8 cellular contexts compared by ENCODE assay signal in the genomic region with DNA sequence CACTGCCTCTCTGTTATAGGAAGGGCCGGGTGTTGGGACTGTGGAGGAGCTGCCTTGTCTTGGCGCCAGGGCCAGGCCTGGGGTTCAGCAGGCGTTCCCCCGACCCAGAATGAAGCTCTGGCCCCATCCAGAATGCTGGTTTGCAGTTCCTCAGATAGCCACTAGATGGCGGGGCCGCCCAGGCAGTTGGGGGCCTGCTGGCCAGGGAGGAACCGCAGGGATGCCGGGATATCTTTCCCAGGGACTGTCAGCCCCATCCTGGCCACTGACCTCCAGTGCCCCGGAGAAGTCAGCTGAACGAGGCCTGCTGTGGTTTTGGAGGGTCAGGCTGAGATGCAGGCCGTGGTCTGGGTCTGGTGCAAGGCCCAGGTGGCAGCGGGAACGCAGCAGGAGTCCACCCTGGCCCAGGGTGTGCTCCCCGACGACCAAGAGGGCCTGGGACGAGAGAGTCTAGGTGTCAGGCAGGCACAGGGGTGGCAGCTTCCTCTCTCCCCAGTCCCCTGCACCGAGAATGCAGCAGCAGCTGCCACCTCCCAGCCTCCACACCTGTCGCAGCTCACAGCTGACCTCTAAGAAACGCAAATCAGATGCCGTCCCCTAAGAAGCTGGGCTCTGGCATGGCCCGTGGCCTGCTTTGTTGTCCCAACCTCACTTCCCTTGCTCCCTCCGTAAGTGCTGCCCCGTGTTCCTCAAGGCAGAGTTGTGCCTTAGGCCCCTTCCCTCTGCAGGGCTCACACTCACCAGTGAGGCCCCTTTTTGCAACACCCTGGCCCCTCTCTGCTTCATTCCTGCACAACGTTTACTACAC. TPM values are rescaled to one million over a fixed set of nuclear protein-coding genes. Genes with fewer than 3 reads are reported as not detected.
DNase-seq lines count a peak whose midpoint lies in the region; ATAC-seq and TF ChIP-seq lines count a peak whose summit lies in the region.

No MANE protein-coding gene starts in this region.

- TF ChIP-seq EP300 in stomach (IDR thresholded peaks at IDR 0.05): no peak

- H3K27me3 Mint-ChIP-seq in CD8-positive, alpha-beta T cell (ENCODE audit: low read depth): no peaks in the 10 kb centered on the region
- H3K27me3 Mint-ChIP-seq in activated T-cell treated with anti-CD3 and anti-CD28 coated beads, Interleukin-2, amount 50 U/mL, for 72 hours (ENCODE audit: low read depth): no peaks in the 10 kb centered on the region

- BruUV-seq in HCT116 (replicated peaks; lab: Mats Ljungman, UMichigan): no TSS peak
- no TSS peak for BruUV-seq in Panc1 (replicated peaks; lab: Mats Ljungman, UMichigan)

- no peak overlapping the region for H3K4me3 Mint-ChIP-seq in CD8-positive, alpha-beta T cell
- H3K4me3 Mint-ChIP-seq in activated T-cell treated with anti-CD3 and anti-CD28 coated beads, Interleukin-2, amount 50 U/mL, for 72 hours: no peak overlapping the region

- 38 to 50% (median 40%) methylated on average over 14 to 24 of the region's 24 CpGs for WGBS in stomach, 5 donors

- H3K9me3 ChIP-seq in CD8-positive, alpha-beta T cell (ENCODE audit: low read length): no peaks in the 10 kb centered on the region
- H3K9me3 ChIP-seq in HCT116 (ENCODE audit: control insufficient read depth in 1 of 2, insufficient read depth in 1 of 2, low read depth in 1 of 2, low read length in 2 of 2): no peaks in the 10 kb centered on the region
- H3K9me3 ChIP-seq in Panc1 (ENCODE audit: control insufficient read depth, insufficient read depth, low read depth, low read length): no peaks in the 10 kb centered on the region
- no peaks in the 10 kb centered on the region for H3K9me3 ChIP-seq in neuron (ENCODE audit: low read length)
- H3K9me3 ChIP-seq in stomach: no peaks in the 10 kb centered on the region

- ATAC-seq in CD8-positive, alpha-beta T cell: peak; percentile 85
- ATAC-seq in HCT116 (peak; percentile 94), Panc1 (peak; percentile 89), GM19397 (IDR thresholded peaks at IDR 0.05; ENCODE audit: unreplicated experiment) (no peak)
- peak; percentile 67 to 72 for ATAC-seq in activated T-cell treated with anti-CD3 and anti-CD28 coated beads, Interleukin-2, amount 50 U/mL, for 72 hours (replicated peaks in 1 of 2)

- no peak overlapping the region for H2AFZ ChIP-seq in HCT116 (ENCODE audit: low read depth, low read length, poor library complexity, severe bottlenecking)
- H2AFZ ChIP-seq in neuron (ENCODE audit: low read depth, low read length): peak overlapping the region; percentile 41

- RAD21 ChIA-PET in HCT116 (lab: Charles Lee; ENCODE audit: low non-redundant PET in 1 of 2, low total read pairs in 2 of 2, uncharacterized antibody in 2 of 2, unreplicated experiment in 2 of 2): interaction anchor here (0.6 to 1.4 kb wide), 4 partner anchors 39 to 671 kb away, joined by 3 to 6 read pairs (median 4); no protein-coding TSS in a partner anchor

- no peak overlapping the region for H3K27ac Mint-ChIP-seq in CD8-positive, alpha-beta T cell
- no peak overlapping the region for H3K27ac Mint-ChIP-seq in activated T-cell treated with anti-CD3 and anti-CD28 coated beads, Interleukin-2, amount 50 U/mL, for 72 hours

- intact Hi-C loops in CD8-positive, alpha-beta T cell (cut with DNase I, micrococcal nuclease): loop anchor here (1.0 to 5.0 kb wide), 3 partner anchors 318 to 672 kb away; no protein-coding TSS in a partner anchor
- intact Hi-C loops in HCT116 (cut with micrococcal nuclease) (loop anchor here (1.0 to 5.0 kb wide), 3 partner anchors 318 to 671 kb away; no protein-coding TSS in a partner anchor), Panc1 (cut with micrococcal nuclease; ENCODE audit: unreplicated experiment) (loop anchor here (2.0 kb wide), 1 partner anchor 318 kb away; no protein-coding TSS in a partner anchor), stomach (cut with DNase I; ENCODE audit: low total_unique reads) (loop anchor here (10.0 kb wide), 1 partner anchor 418 kb away; no protein-coding TSS in a partner anchor)

- no peak for TF ChIP-seq POLR2A in HCT116 (IDR thresholded peaks at IDR 0.05; ENCODE audit: borderline replicate concordance, extremely low read depth, insufficient read depth, insufficient read length)
- TF ChIP-seq POLR2A in stomach (IDR thresholded peaks at IDR 0.05): no peak

- no peaks in the 10 kb centered on the region for H4K20me1 ChIP-seq in HCT116 (ENCODE audit: insufficient read depth)

- H3K4me2 ChIP-seq in HCT116 (ENCODE audit: low read length): no peak overlapping the region

- no peak overlapping the region for H3K9ac ChIP-seq in HCT116 (ENCODE audit: low read length)

- H3K9me3 Mint-ChIP-seq in CD8-positive, alpha-beta T cell: no peaks in the 10 kb centered on the region
- no peaks in the 10 kb centered on the region for H3K9me3 Mint-ChIP-seq in activated T-cell treated with anti-CD3 and anti-CD28 coated beads, Interleukin-2, amount 50 U/mL, for 72 hours

- no peaks in the 10 kb centered on the region for H3K4me1 ChIP-seq in CD8-positive, alpha-beta T cell (ENCODE audit: insufficient read depth, low read length)
- H3K4me1 ChIP-seq in HCT116 (ENCODE audit: control insufficient read depth in 1 of 2, insufficient read depth in 2 of 2, low read length in 2 of 2) (0 out of 4 replicates have a peak, but pooled peaks cover 0 to 6% of the 10 kb centered on the region in 2 experiments), Panc1 (ENCODE audit: control insufficient read depth, insufficient read depth, low read length) (no peaks in the 10 kb centered on the region), neuron (ENCODE audit: insufficient read depth, low read length) (peaks cover 5% of the 10 kb centered on the region), stomach (peaks cover 0 to 17% (median 11%) of the 10 kb centered on the region in 4 donors)

- no peaks in the 10 kb centered on the region for H3K9me2 ChIP-seq in HCT116 (ENCODE audit: insufficient read depth)

- in situ Hi-C loops in Panc1 (cut with HindIII; ENCODE audit: low pct_unique_long_range_greater_than_20kb, low sequenced_read_pairs): no loop called here

- POLR2A ChIA-PET in CD8-positive, alpha-beta T cell (lab: Charles Lee): interaction anchor here (1.0 to 1.4 kb wide), 2 partner anchors 28 to 316 kb away, joined by 3 to 4 read pairs; no protein-coding TSS in a partner anchor
- POLR2A ChIA-PET in HCT116 (lab: Charles Lee): no interaction called here
- POLR2A ChIA-PET in Panc1 (lab: Charles Lee): no interaction called here

- no peaks in the 10 kb centered on the region for H3K36me3 ChIP-seq in CD8-positive, alpha-beta T cell (ENCODE audit: insufficient read depth, low read length)
- H3K36me3 ChIP-seq in HCT116 (ENCODE audit: control insufficient read depth in 1 of 2, insufficient read depth in 2 of 2, low read length in 2 of 2): no peaks in the 10 kb centered on the region
- H3K36me3 ChIP-seq in Panc1 (ENCODE audit: control insufficient read depth, insufficient read depth, low read length): no peaks in the 10 kb centered on the region
- no peaks in the 10 kb centered on the region for H3K36me3 ChIP-seq in neuron (ENCODE audit: insufficient read depth, low read length)
- H3K36me3 ChIP-seq in stomach: no peaks in the 10 kb centered on the region

- H3K27ac ChIP-seq in CD8-positive, alpha-beta T cell (ENCODE audit: low read depth, low read length): no peak overlapping the region
- H3K27ac ChIP-seq in HCT116 (ENCODE audit: low read depth, low read length) (no peak overlapping the region), Panc1 (ENCODE audit: low read length) (no peak overlapping the region), stomach (no peak overlapping the region)

- H3K27me3 ChIP-seq in CD8-positive, alpha-beta T cell (ENCODE audit: insufficient read depth, low read length): no peaks in the 10 kb centered on the region
- H3K27me3 ChIP-seq in HCT116 (ENCODE audit: insufficient read depth, low read length): no peaks in the 10 kb centered on the region
- H3K27me3 ChIP-seq in Panc1 (ENCODE audit: control insufficient read depth, insufficient read depth, low read length): no peaks in the 10 kb centered on the region
- H3K27me3 ChIP-seq in neuron (ENCODE audit: insufficient read depth, low read length): no peaks in the 10 kb centered on the region
- H3K27me3 ChIP-seq in stomach: no peaks in the 10 kb centered on the region

- no peaks in the 10 kb centered on the region for H3K79me2 ChIP-seq in HCT116 (ENCODE audit: insufficient read depth, low read length)

- TF ChIP-seq RAD21 in HCT116 (IDR thresholded peaks at IDR 0.05; ENCODE audit: low read depth): peak; percentile 99

- CTCF ChIA-PET in CD8-positive, alpha-beta T cell (lab: Charles Lee): interaction anchor here (0.6 to 5.0 kb wide), 42 partner anchors 9 to 672 kb away, joined by 3 to 48 read pairs (median 4); partner anchors contain the start of gene SOCS1
- CTCF ChIA-PET in HCT116 (lab: Charles Lee): interaction anchor here (0.7 to 2.2 kb wide), 18 partner anchors 9 to 671 kb away, joined by 3 to 18 read pairs (median 4); partner anchors contain the start of genes SOCS1 and ZC3H7A
- CTCF ChIA-PET in Panc1 (lab: Charles Lee): interaction anchor here (0.5 to 1.6 kb wide), 5 partner anchors 9 to 211 kb away, joined by 3 to 8 read pairs (median 4); no protein-coding TSS in a partner anchor

- DNase-seq in CD8-positive, alpha-beta T cell: peak; percentile 46 to 78 (median 56)
- DNase-seq in HCT116 (ENCODE audit: low read depth, low spot score): no peak
- DNase-seq in Panc1 (ENCODE audit: low read depth, low spot score): no peak
- peak; percentile 73 to 77 for DNase-seq in activated T-cell treated with anti-CD3 and anti-CD28 coated beads, Interleukin-2, amount 50 U/mL, for 72 hours
- peak; percentile 66 for DNase-seq in fibroblast of the aortic adventitia (ENCODE audit: low read depth)
- DNase-seq in stomach: peak; percentile 76

- TF ChIP-seq CTCF in CD8-positive, alpha-beta T cell (IDR thresholded peaks at IDR 0.05): peak; percentile 99
- peak; percentile 93 to 98 (median 98) for TF ChIP-seq CTCF in HCT116 (IDR thresholded peaks at IDR 0.05 in 2 of 3, conservative IDR thresholded peaks at IDR 0.05 in 1 of 3; ENCODE audit: borderline replicate concordance in 1 of 3, insufficient read depth in 1 of 3, low read depth in 2 of 3, low read length in 2 of 3)
- peak; percentile 99 for TF ChIP-seq CTCF in Panc1 (IDR thresholded peaks at IDR 0.05)
- peak; percentile 99 for TF ChIP-seq CTCF in fibroblast of the aortic adventitia (IDR thresholded peaks at IDR 0.05; ENCODE audit: insufficient read depth, low read length)
- TF ChIP-seq CTCF in stomach (IDR thresholded peaks at IDR 0.05): peak in 6 of 7 experiments; percentile 55 to 99 (median 96)

- H3K36me3 Mint-ChIP-seq in CD8-positive, alpha-beta T cell: no peaks in the 10 kb centered on the region
- H3K36me3 Mint-ChIP-seq in activated T-cell treated with anti-CD3 and anti-CD28 coated beads, Interleukin-2, amount 50 U/mL, for 72 hours (ENCODE audit: insufficient read depth in 2 of 2): no peaks in the 10 kb centered on the region

- no peak overlapping the region for H3K4me3 ChIP-seq in CD8-positive, alpha-beta T cell (ENCODE audit: low read depth, low read length)
- H3K4me3 ChIP-seq in HCT116 (replicated peaks in 1 of 2; ENCODE audit: low read depth in 1 of 2, low read length in 2 of 2): no peak overlapping the region
- H3K4me3 ChIP-seq in Panc1 (ENCODE audit: low read depth in 2 of 2, low read length in 2 of 2): no peak overlapping the region
- no peak overlapping the region for H3K4me3 ChIP-seq in fibroblast of the aortic adventitia (ENCODE audit: low read depth, low read length)
- no peak overlapping the region for H3K4me3 ChIP-seq in neuron (ENCODE audit: low read length)
- no peak overlapping the region for H3K4me3 ChIP-seq in stomach

- no peaks in the 10 kb centered on the region for H3K4me1 Mint-ChIP-seq in CD8-positive, alpha-beta T cell (ENCODE audit: low read depth)
- no peaks in the 10 kb centered on the region for H3K4me1 Mint-ChIP-seq in activated T-cell treated with anti-CD3 and anti-CD28 coated beads, Interleukin-2, amount 50 U/mL, for 72 hours (ENCODE audit: low read depth)

RNA-seq across cellular contexts. Expression of gene RMI2, which starts 51.2 kb away (rescaled TPM):
- under 1 TPM; 0.69 to 0.73 TPM for total RNA-seq in CD8-positive, alpha-beta T cell
- total RNA-seq in HCT116 (2021; ENCODE audit: unreplicated experiment) (19.9 TPM), Panc1 (2021; ENCODE audit: unreplicated experiment) (11.1 TPM), fibroblast of the aortic adventitia (ENCODE audit: low replicate concordance) (3.0 and 24.4 TPM in 2 replicates), stomach (10 to 100 TPM in 3 of 5 donors, 1 to 10 TPM in 2; 2.3 to 79.9 (median 10.5) TPM)
- polyA plus RNA-seq in HCT116 (2012): 8.3 and 10.2 TPM in 2 replicates
- 4.5 TPM for polyA plus RNA-seq in Panc1 (2012; ENCODE audit: insufficient read length)
- 100 to 1,000 TPM; 105 to 119 TPM for total RNA-seq in activated T-cell treated with anti-CD3 and anti-CD28 coated beads, Interleukin-2, amount 50 U/mL, for 72 hours
- 1 to 10 TPM; 6.9 to 9.6 (median 7.0) TPM for polyA plus RNA-seq in stomach

Comparison
In these comparisons a context has a peak if more than half of its experiments do, and no peak if none do; other contexts are left out.
1. DNase-seq: peak in CD8-positive, alpha-beta T cell (7 of 7), activated T-cell treated with anti-CD3 and anti-CD28 coated beads, Interleukin-2, amount 50 U/mL, for 72 hours (2 of 2), fibroblast of the aortic adventitia (single experiment) and stomach (single experiment); none in HCT116 (single experiment) and Panc1 (single experiment).
2. Peak in every context shown above with its lines, with median percentiles within 50 percentile points of each other: CTCF ChIP-seq.